1 cellular context compared by ENCODE assay signal in genomic region chr18:64119916-64120315, GRCh38.
TF ChIP-seq lines count a peak whose summit lies in the region.

No MANE protein-coding gene starts in this region.

TF ChIP-seq in H1, 55 proteins besides CTCF, POLR2A, EP300 and RAD21 (continued from another document):
- TF ChIP-seq E2F6 (IDR thresholded peaks at IDR 0.05) (no peak), KDM4A (IDR thresholded peaks at IDR 0.05; ENCODE audit: low read depth, low read length, severe bottlenecking) (no peak)
TF ChIP-seq in H1: peak in this region for 0.
